Comparison of ENCODE assay signal across 8 cellular contexts in the genomic region with DNA sequence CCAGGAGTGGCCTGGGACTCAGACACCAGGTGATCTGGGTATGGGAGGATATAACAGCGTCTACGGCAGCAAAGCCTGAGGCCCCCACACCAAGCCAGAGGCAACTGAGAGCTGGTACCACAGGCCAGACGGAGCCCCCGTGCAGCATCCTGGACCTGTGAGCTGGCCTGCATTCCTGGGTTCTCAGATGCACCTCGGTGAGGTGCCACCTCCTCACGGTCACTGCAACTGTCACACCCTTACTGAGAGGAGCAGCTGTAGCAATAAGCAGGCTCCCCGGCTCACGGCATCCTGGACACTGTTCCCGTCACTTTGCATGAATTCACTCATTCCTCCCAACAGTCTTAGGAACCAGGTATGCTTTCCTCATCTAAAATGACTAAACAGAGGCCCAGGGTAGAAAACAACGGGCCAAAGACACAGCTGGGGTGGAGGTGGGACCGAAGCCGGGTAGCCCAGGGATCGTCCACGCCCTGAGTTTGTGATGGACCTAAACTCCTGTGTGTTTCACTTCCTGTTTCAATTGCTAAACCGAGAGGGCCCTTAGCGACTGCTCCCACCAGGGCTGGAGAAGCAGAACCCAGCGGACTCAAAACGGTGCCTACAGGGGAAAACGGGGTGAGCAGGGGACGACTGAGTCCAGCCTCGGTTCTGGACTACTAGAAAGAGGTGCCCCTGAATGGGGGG.
A peak's percentile ranks its signal among the peaks of the same experiment; 100 is the strongest.
DNase-seq lines count a peak whose midpoint lies in the region; ATAC-seq and TF ChIP-seq lines count a peak whose summit lies in the region.

No MANE protein-coding gene starts in this region.

- peak overlapping the region; percentile 81 for H3K4me2 ChIP-seq in GM23248 (ENCODE audit: unreplicated experiment)
- H3K4me2 ChIP-seq in OCI-LY3 (ENCODE audit: low read length), result 0 out of 2 replicates have a peak overlapping the region, but pooled peaks have one; percentile 5

- H3K79me2 ChIP-seq in GM23248 (ENCODE audit: insufficient read depth) (peaks cover 92% of the 10 kb centered on the region), OCI-LY3 (ENCODE audit: low read length) (no peaks in the 10 kb centered on the region)

- peak overlapping the region; percentile 27 to 57 (median 50) for H3K4me3 Mint-ChIP-seq in immature natural killer cell

- H3K36me3 Mint-ChIP-seq in immature natural killer cell, result peaks cover 0 to 7% (median 5%) of the 10 kb centered on the region in 3 donors

- H3K9ac ChIP-seq in GM23248 (peak overlapping the region; percentile 73), OCI-LY3 (ENCODE audit: low read length) (no peak overlapping the region)

- H3K36me3 ChIP-seq in GM23248 (ENCODE audit: low read depth), result no peaks in the 10 kb centered on the region
- H3K36me3 ChIP-seq in OCI-LY3 (replicated peaks; ENCODE audit: low read depth, low read length), result no peaks in the 10 kb centered on the region

- no peaks in the 10 kb centered on the region for H3K9me3 Mint-ChIP-seq in immature natural killer cell

- H3K9me3 ChIP-seq in GM23248 (ENCODE audit: low read depth) (no peaks in the 10 kb centered on the region), OCI-LY3 (ENCODE audit: insufficient read depth, low read length) (no peaks in the 10 kb centered on the region)

- in situ Hi-C loops in GM23248 (cut with MboI), result no loop called here

- H3K4me1 ChIP-seq in GM23248 (ENCODE audit: insufficient read depth) (peaks cover 55% of the 10 kb centered on the region), OCI-LY3 (ENCODE audit: low read length) (peaks cover 23% of the 10 kb centered on the region)

- H3K9me2 ChIP-seq in GM23248 (ENCODE audit: insufficient read depth), result no peaks in the 10 kb centered on the region

- H3K27ac Mint-ChIP-seq in immature natural killer cell, result peak overlapping the region in 4 of 6 donors; percentile 80 to 88 (median 86)

- H3K27ac ChIP-seq in GM23248 (peak overlapping the region; percentile 87), OCI-LY3 (ENCODE audit: low read length) (no peak overlapping the region), substantia nigra (ENCODE audit: low read depth, low read length, poor library complexity, severe bottlenecking) (peak overlapping the region; percentile 67)

- H3K27me3 ChIP-seq in GM23248 (replicated peaks; ENCODE audit: insufficient read depth), result no peaks in the 10 kb centered on the region
- H3K27me3 ChIP-seq in OCI-LY3 (ENCODE audit: low read depth, low read length), result peaks cover 82% of the 10 kb centered on the region

- H3K4me3 ChIP-seq in GM23248 (peak overlapping the region; percentile 52; the same call in 1 of the 2 replicates), OCI-LY3 (ENCODE audit: low read length) (no peak overlapping the region)

- H3K4me1 Mint-ChIP-seq in immature natural killer cell, result peaks cover 96 to 99% of the 10 kb centered on the region in 2 donors

- H3K27me3 Mint-ChIP-seq in immature natural killer cell (ENCODE audit: low read depth in 3 of 3), result peaks cover 3 to 18% (median 11%) of the 10 kb centered on the region in 3 donors

- TF ChIP-seq CTCF in OCI-LY3 (IDR thresholded peaks at IDR 0.05; ENCODE audit: low read depth, low read length), result no peak

- no peak for DNase-seq in GM23248
- no peak for DNase-seq in immature natural killer cell
- DNase-seq in substantia nigra (lab: John Stamatoyannopoulos, UW), result peak in 11 of 49 donors; percentile 12 to 40 (median 23)
- DNase-seq in stimulated activated CD4-positive, alpha-beta T cell treated with anti-CD3 and anti-CD28 coated beads, Interleukin-2, amount 100 ng/mL, for 48 hours, result no peak

- 57 to 61% methylated on average over 20 to 21 of the region's 21 CpGs for WGBS in GM23248 (ENCODE audit: low coverage in 1 of 2, low lambda C conversion rate in 2 of 2, missing lambda C conversion rate in 2 of 2), 2 experiments

- peaks cover 55% of the 10 kb centered on the region for H3F3A ChIP-seq in GM23248 (ENCODE audit: insufficient read depth)

- peaks cover 9% of the 10 kb centered on the region; the same call in 1 of the 2 replicates for H4K20me1 ChIP-seq in GM23248 (ENCODE audit: insufficient read depth)
- H4K20me1 ChIP-seq in OCI-LY3 (ENCODE audit: insufficient read depth, low read length), result peaks cover 80% of the 10 kb centered on the region

- ATAC-seq in HG03521 (IDR thresholded peaks at IDR 0.05; ENCODE audit: unreplicated experiment) (no peak), HG02938 (IDR thresholded peaks at IDR 0.05; ENCODE audit: unreplicated experiment) (no peak)
- ATAC-seq in activated CD4-positive, CD25-positive, alpha-beta regulatory T cell treated with anti-CD3 and anti-CD28 coated beads, Interleukin-2, amount 50 U/mL, for 24 hours, result no peak

- H2AFZ ChIP-seq in GM23248 (no peak overlapping the region), OCI-LY3 (ENCODE audit: low read depth, low read length) (no peak overlapping the region)
